In the genomic region with DNA sequence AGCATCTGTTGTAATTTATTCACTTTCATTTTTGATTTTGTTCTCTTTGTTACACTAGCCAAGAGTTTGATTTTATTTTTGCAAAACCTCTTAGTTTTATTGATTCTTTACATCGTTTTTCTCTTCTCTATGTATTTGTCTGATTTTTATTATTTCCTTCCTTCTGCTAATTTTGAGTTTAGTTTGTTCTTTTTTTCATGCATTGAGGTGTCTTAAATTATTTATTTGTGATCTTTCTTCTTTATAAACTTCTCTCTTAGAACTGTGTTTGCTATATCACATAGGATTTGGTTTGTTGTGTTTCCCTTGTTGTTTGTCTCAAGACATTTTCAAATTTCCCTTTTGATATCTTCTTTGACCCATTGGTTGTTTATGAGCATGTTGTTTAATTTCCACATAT, we compare ENCODE assay signal across 26 cellular contexts.
"Had no signal": no experiment of that assay in that cellular context is flagged by ENCODE, and none has a peak within 500 bp of the region (broad histone marks: within the 10 kb centered on the region; RNA-seq: fewer than 3 reads in every experiment).

No MANE protein-coding gene starts in this region.

- ATAC-seq: effector memory CD8-positive, alpha-beta T cell; esophagus mucosa; foreskin keratinocyte; gastrocnemius medialis; gastroesophageal sphincter; heart left ventricle; heart right ventricle had no signal

- DNase-seq: colonic mucosa; cortex of kidney; dermis blood vessel endothelial cell; dorsolateral prefrontal cortex; effector CD4-positive, alpha-beta T cell; effector CD8-positive, alpha-beta T cell; effector memory CD4-positive, alpha-beta T cell; effector memory CD8-positive, alpha-beta T cell; endodermal cell; erythroblast; esophagus squamous epithelium; foreskin keratinocyte; foreskin melanocyte; gastrocnemius medialis; glutamatergic neuron; head of caudate nucleus; heart left ventricle; heart right ventricle had no signal

- H3K36me3 ChIP-seq: colonic mucosa, esophagus muscularis mucosa, esophagus squamous epithelium, gastrocnemius medialis, gastroesophageal sphincter, heart left ventricle, heart right ventricle had no signal

- H3K4me3 ChIP-seq: colonic mucosa, coronary artery, dorsolateral prefrontal cortex, esophagus muscularis mucosa, esophagus squamous epithelium, gastrocnemius medialis, gastroesophageal sphincter, heart left ventricle, heart right ventricle had no signal

- H3K27ac ChIP-seq: colonic mucosa, coronary artery, dorsolateral prefrontal cortex, epithelial cell of prostate, esophagus muscularis mucosa, esophagus squamous epithelium, foreskin keratinocyte, gastrocnemius medialis, gastroesophageal sphincter, heart left ventricle, heart right ventricle had no signal

- H3K9me3 ChIP-seq: colonic mucosa, gastrocnemius medialis had no signal

- FAIRE-seq: colon, endothelial cell of umbilical vein, frontal cortex had no signal

- H3K27me3 ChIP-seq: colonic mucosa, dorsolateral prefrontal cortex, esophagus muscularis mucosa, esophagus squamous epithelium, gastrocnemius medialis, gastroesophageal sphincter, heart left ventricle, heart right ventricle had no signal

- H3K4me1 ChIP-seq: colonic mucosa, esophagus muscularis mucosa, esophagus squamous epithelium, foreskin keratinocyte, gastrocnemius medialis, gastroesophageal sphincter, heart left ventricle, heart right ventricle had no signal
